In genomic region chr19:31338069-31338767, GRCh38 we compare ENCODE assay signal across 8 cellular contexts. TPM values are rescaled to one million over a fixed set of nuclear protein-coding genes. Genes with fewer than 3 reads are reported as not detected.
DNase-seq lines count a peak whose midpoint lies in the region; ATAC-seq and TF ChIP-seq lines count a peak whose summit lies in the region.

No MANE protein-coding gene starts in this region.

- H3K36me3 Mint-ChIP-seq in naive thymus-derived CD8-positive, alpha-beta T cell = no peaks in the 10 kb centered on the region
- H3K36me3 Mint-ChIP-seq in activated T-helper 2 cell treated with anti-CD3 and anti-CD28 coated beads, Interferon-gamma antibody, Interleukin-2, Interleukin-4, amounts not matched to agents 10 μg/mL and 5 μg/mL and 100 μg/mL, durations not matched to agents 14 hours and 24 hours and 36 hours (ENCODE audit: low read depth) = no peaks in the 10 kb centered on the region

- H3K9me2 ChIP-seq in PC-9 (ENCODE audit: insufficient read depth) = no peaks in the 10 kb centered on the region

- no peaks in the 10 kb centered on the region for H3K4me1 ChIP-seq in PC-9 (replicated peaks; ENCODE audit: insufficient read depth)

- H3K79me2 ChIP-seq in PC-9 (ENCODE audit: low read depth) = no peaks in the 10 kb centered on the region

- no peak overlapping the region for H3K4me3 ChIP-seq in PC-9

- CTCF ChIA-PET in PC-9 (lab: Charles Lee) = interaction anchor here (0.6 kb wide), 1 partner anchor 886 kb away, joined by 15 read pairs; no protein-coding TSS in a partner anchor

- H3K4me2 ChIP-seq in PC-9 = no peak overlapping the region

- H4K20me1 ChIP-seq in PC-9 (ENCODE audit: insufficient read depth) = no peaks in the 10 kb centered on the region

- no peaks in the 10 kb centered on the region for H3K9me3 ChIP-seq in PC-9 (ENCODE audit: insufficient read depth, low read depth)

- peak overlapping the region in 2 of 10 donors; percentile 31 to 52 for H3K4me3 Mint-ChIP-seq in naive thymus-derived CD8-positive, alpha-beta T cell
- H3K4me3 Mint-ChIP-seq in activated T-helper 2 cell treated with anti-CD3 and anti-CD28 coated beads, Interferon-gamma antibody, Interleukin-2, Interleukin-4, amounts not matched to agents 10 μg/mL and 5 μg/mL and 100 μg/mL, durations not matched to agents 14 hours and 24 hours and 36 hours (ENCODE audit: low read depth) = no peak overlapping the region

- ATAC-seq in esophagus mucosa (peak; percentile 39), GM21529 (IDR thresholded peaks at IDR 0.05; ENCODE audit: unreplicated experiment) (no peak), HG03045 (IDR thresholded peaks at IDR 0.05; ENCODE audit: unreplicated experiment) (no peak)
- ATAC-seq in naive thymus-derived CD8-positive, alpha-beta T cell = peak; percentile 60 to 67

- BruUV-seq in PC-9 (replicated peaks; lab: Mats Ljungman, UMichigan) = no TSS peak

- H3K36me3 ChIP-seq in PC-9 (ENCODE audit: low read depth) = no peaks in the 10 kb centered on the region

- peaks cover 0 to 1% (median 0%) of the 10 kb centered on the region in 9 donors for H3K9me3 Mint-ChIP-seq in naive thymus-derived CD8-positive, alpha-beta T cell
- no peaks in the 10 kb centered on the region for H3K9me3 Mint-ChIP-seq in activated T-helper 2 cell treated with anti-CD3 and anti-CD28 coated beads, Interferon-gamma antibody, Interleukin-2, Interleukin-4, amounts not matched to agents 10 μg/mL and 5 μg/mL and 100 μg/mL, durations not matched to agents 14 hours and 24 hours and 36 hours

- intact Hi-C loops in PC-9 (cut with micrococcal nuclease; ENCODE audit: unreplicated experiment) = no loop called here
- intact Hi-C loops in activated T-helper 2 cell treated with anti-CD3 and anti-CD28 coated beads, Interferon-gamma antibody, Interleukin-2, Interleukin-4, amounts not matched to agents 10 μg/mL and 5 μg/mL and 100 μg/mL, durations not matched to agents 14 hours and 24 hours and 36 hours (cut with micrococcal nuclease) = no loop called here

- no peak overlapping the region for H2AFZ ChIP-seq in PC-9

- DNase-seq in GM03348 (ENCODE audit: low spot score) = peak; percentile 29
- no peak for DNase-seq in PC-9
- no peak for DNase-seq in naive thymus-derived CD8-positive, alpha-beta T cell
- no peak for DNase-seq in activated T-helper 2 cell treated with anti-CD3 and anti-CD28 coated beads, Interferon-gamma antibody, Interleukin-2, Interleukin-4, amounts not matched to agents 10 μg/mL and 5 μg/mL and 100 μg/mL, durations not matched to agents 14 hours and 24 hours and 36 hours (ENCODE audit: low spot score)
- no peak for DNase-seq in DMS79 (lab: John Stamatoyannopoulos, UW)

- peaks cover 19 to 39% (median 33%) of the 10 kb centered on the region in 4 donors for H3K4me1 Mint-ChIP-seq in naive thymus-derived CD8-positive, alpha-beta T cell
- peaks cover 14% of the 10 kb centered on the region for H3K4me1 Mint-ChIP-seq in activated T-helper 2 cell treated with anti-CD3 and anti-CD28 coated beads, Interferon-gamma antibody, Interleukin-2, Interleukin-4, amounts not matched to agents 10 μg/mL and 5 μg/mL and 100 μg/mL, durations not matched to agents 14 hours and 24 hours and 36 hours (ENCODE audit: low read depth)

- peaks cover 4 to 28% (median 22%) of the 10 kb centered on the region in 5 donors for H3K27me3 Mint-ChIP-seq in naive thymus-derived CD8-positive, alpha-beta T cell
- H3K27me3 Mint-ChIP-seq in activated T-helper 2 cell treated with anti-CD3 and anti-CD28 coated beads, Interferon-gamma antibody, Interleukin-2, Interleukin-4, amounts not matched to agents 10 μg/mL and 5 μg/mL and 100 μg/mL, durations not matched to agents 14 hours and 24 hours and 36 hours (ENCODE audit: low read depth) = peaks cover 41% of the 10 kb centered on the region

- H3F3A ChIP-seq in PC-9 (ENCODE audit: insufficient read depth, low read depth) = no peaks in the 10 kb centered on the region

- POLR2A ChIA-PET in PC-9 (lab: Charles Lee; ENCODE audit: unreplicated experiment) = no interaction called here
- POLR2A ChIA-PET in naive thymus-derived CD8-positive, alpha-beta T cell (lab: Charles Lee) = interaction anchor here (0.6 to 0.8 kb wide), 2 partner anchors 8 to 9 kb away, joined by 3 to 4 read pairs; no protein-coding TSS in a partner anchor

- H3K27ac ChIP-seq in PC-9 = no peak overlapping the region

- peak overlapping the region in 1 of 10 donors; percentile 53 for H3K27ac Mint-ChIP-seq in naive thymus-derived CD8-positive, alpha-beta T cell
- H3K27ac Mint-ChIP-seq in activated T-helper 2 cell treated with anti-CD3 and anti-CD28 coated beads, Interferon-gamma antibody, Interleukin-2, Interleukin-4, amounts not matched to agents 10 μg/mL and 5 μg/mL and 100 μg/mL, durations not matched to agents 14 hours and 24 hours and 36 hours = no peak overlapping the region

- H3K27me3 ChIP-seq in PC-9 (ENCODE audit: insufficient read depth, low read depth) = peaks cover 85% of the 10 kb centered on the region

- TF ChIP-seq CTCF in PC-9 (conservative IDR thresholded peaks at IDR 0.05) = peak; percentile 31; the same call in 1 of the 2 replicates

RNA-seq across cellular contexts. Expression of gene TSHZ3, which starts 11.0 kb away (rescaled TPM):
- total RNA-seq in PC-9 (2021) = not detected in 2 replicates
- 1.6 TPM for total RNA-seq in esophagus mucosa
- not detected for total RNA-seq in naive thymus-derived CD8-positive, alpha-beta T cell
- under 1 TPM in 1 of 3 donors, not detected in 2; 0.09 TPM for polyA plus RNA-seq in naive thymus-derived CD8-positive, alpha-beta T cell
- 0.66 and 1.3 TPM in 2 replicates for total RNA-seq in activated T-helper 2 cell treated with anti-CD3 and anti-CD28 coated beads, Interferon-gamma antibody, Interleukin-2, Interleukin-4, amounts not matched to agents 10 μg/mL and 5 μg/mL and 100 μg/mL, durations not matched to agents 14 hours and 24 hours and 36 hours

Comparison
In these comparisons a context has a peak if more than half of its experiments do, and no peak if none do; other contexts are left out.
1. ATAC-seq: peak in esophagus mucosa (single experiment) and naive thymus-derived CD8-positive, alpha-beta T cell (2 of 2); none in GM21529 (single experiment) and HG03045 (single experiment).